In the genomic region with DNA sequence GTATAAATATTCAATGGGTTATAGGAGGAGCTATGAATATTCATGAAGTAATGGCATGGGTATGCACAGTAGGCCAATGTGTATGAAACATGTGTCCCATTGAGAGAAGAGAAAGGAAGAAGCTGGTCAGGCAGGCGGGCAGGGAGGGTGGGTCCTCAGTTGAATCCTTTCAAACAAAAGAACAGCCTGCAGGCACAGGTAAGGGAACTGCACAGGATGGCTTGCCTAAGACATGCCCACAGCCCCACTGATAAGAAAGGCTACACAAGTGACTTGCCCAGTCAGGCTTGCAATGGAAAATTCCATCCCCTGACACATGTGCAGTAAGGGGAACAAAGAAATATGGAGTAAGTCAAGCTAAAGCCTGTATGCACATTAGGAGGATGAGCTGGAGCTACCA, we compare ENCODE assay signal across 30 cellular contexts.
"Had no signal": no experiment of that assay in that cellular context is flagged by ENCODE, and none has a peak within 500 bp of the region (broad histone marks: within the 10 kb centered on the region; RNA-seq: fewer than 3 reads in every experiment).

No MANE protein-coding gene starts in this region.

- H3K4me1 Mint-ChIP-seq: naive thymus-derived CD8-positive, alpha-beta T cell; stimulated activated memory B cell treated with anti-CD40 and anti-IgM and Interleukin-4, amounts not matched to agents 10 μg/mL and 1 μg/mL and 100 μg/mL, for 72 hours; stimulated activated naive CD8-positive, alpha-beta T cell treated with anti-CD3 and anti-CD28 coated beads, Interleukin-15, amount 100 ng/mL, for 72 hours had no signal

- H3K27ac Mint-ChIP-seq: activated naive CD4-positive, alpha-beta T cell treated with anti-CD3 and anti-CD28 coated beads, Interleukin-2, amount 10 ng/mL, durations not matched to agents 7 days and 5 days; activated naive CD8-positive, alpha-beta T cell treated with anti-CD3 and anti-CD28 coated beads, Interleukin-2, amount 10 ng/mL, durations not matched to agents 7 days and 5 days; dendritic cell treated with granulocyte-macrophage colony-stimulating factor and Interleukin-4, amounts not matched to agents 40 ng/mL and 50 ng/mL, for 4 days; neural progenitor cell; stimulated activated memory B cell treated with anti-CD40 and anti-IgM and Interleukin-4, amounts not matched to agents 10 μg/mL and 1 μg/mL and 100 μg/mL, for 72 hours had no signal

- H3K27me3 ChIP-seq: brain microvascular endothelial cell, gastrocnemius medialis, hepatocyte, neural progenitor cell, upper lobe of right lung had no signal

- DNase-seq: activated CD4-positive, alpha-beta T cell treated with anti-CD3 and anti-CD28 coated beads for 4 hours; activated CD4-positive, alpha-beta T cell treated with anti-CD3 and anti-CD28 coated beads, Interleukin-2, amount 50 U/mL, for 4 hours; activated CD8-positive, alpha-beta memory T cell treated with anti-CD3 and anti-CD28 coated beads, Interleukin-2, amount 50 U/mL, for 4 hours; activated gamma-delta T cell; activated naive CD4-positive, alpha-beta T cell treated with anti-CD3 and anti-CD28 coated beads, Interleukin-2, amount 10 ng/mL, durations not matched to agents 7 days and 5 days; activated naive CD8-positive, alpha-beta T cell treated with anti-CD3 and anti-CD28 coated beads, Interleukin-2, amount 10 ng/mL, durations not matched to agents 7 days and 5 days; activated T-cell treated with anti-CD3 and anti-CD28 coated beads, Interleukin-2, amount 50 U/mL, for 1 hour; amniotic stem cell; brain microvascular endothelial cell; central memory CD4-positive, alpha-beta T cell; gastrocnemius medialis; glutamatergic neuron; islet precursor cell; mesenchymal stem cell; naive thymus-derived CD8-positive, alpha-beta T cell; occipital lobe; psoas muscle; stimulated activated CD4-positive, alpha-beta T cell treated with anti-CD3 and anti-CD28 coated beads, Interleukin-1b, Interleukin-23, amount 100 ng/mL, for 48 hours; stimulated activated CD4-positive, alpha-beta T cell treated with anti-CD3 and anti-CD28 coated beads, Interleukin-4, amount 100 ng/mL, for 4 hours; stimulated activated CD8-positive, alpha-beta memory T cell treated with anti-CD3 and anti-CD28 coated beads, Interleukin-4, amount 100 ng/mL, for 48 hours; stimulated activated naive CD8-positive, alpha-beta T cell treated with anti-CD3 and anti-CD28 coated beads, Interleukin-15, amount 100 ng/mL, for 72 hours; substantia nigra; T-helper 2 cell; upper lobe of right lung had no signal

- H3K4me3 Mint-ChIP-seq: activated naive CD4-positive, alpha-beta T cell treated with anti-CD3 and anti-CD28 coated beads, Interleukin-2, amount 10 ng/mL, durations not matched to agents 7 days and 5 days; activated naive CD8-positive, alpha-beta T cell treated with anti-CD3 and anti-CD28 coated beads, Interleukin-2, amount 10 ng/mL, durations not matched to agents 7 days and 5 days; dendritic cell treated with granulocyte-macrophage colony-stimulating factor and Interleukin-4, amounts not matched to agents 40 ng/mL and 50 ng/mL, for 4 days; naive thymus-derived CD8-positive, alpha-beta T cell; neural progenitor cell; stimulated activated memory B cell treated with anti-CD40 and anti-IgM and Interleukin-4, amounts not matched to agents 10 μg/mL and 1 μg/mL and 100 μg/mL, for 72 hours; stimulated activated naive CD8-positive, alpha-beta T cell treated with anti-CD3 and anti-CD28 coated beads, Interleukin-15, amount 100 ng/mL, for 72 hours had no signal

- H3K36me3 Mint-ChIP-seq: activated naive CD4-positive, alpha-beta T cell treated with anti-CD3 and anti-CD28 coated beads, Interleukin-2, amount 10 ng/mL, durations not matched to agents 7 days and 5 days; activated naive CD8-positive, alpha-beta T cell treated with anti-CD3 and anti-CD28 coated beads, Interleukin-2, amount 10 ng/mL, durations not matched to agents 7 days and 5 days had no signal

- H3K27me3 Mint-ChIP-seq: activated naive CD4-positive, alpha-beta T cell treated with anti-CD3 and anti-CD28 coated beads, Interleukin-2, amount 10 ng/mL, durations not matched to agents 7 days and 5 days; activated naive CD8-positive, alpha-beta T cell treated with anti-CD3 and anti-CD28 coated beads, Interleukin-2, amount 10 ng/mL, durations not matched to agents 7 days and 5 days; dendritic cell treated with granulocyte-macrophage colony-stimulating factor and Interleukin-4, amounts not matched to agents 40 ng/mL and 50 ng/mL, for 4 days; naive thymus-derived CD8-positive, alpha-beta T cell; stimulated activated memory B cell treated with anti-CD40 and anti-IgM and Interleukin-4, amounts not matched to agents 10 μg/mL and 1 μg/mL and 100 μg/mL, for 72 hours; stimulated activated naive CD8-positive, alpha-beta T cell treated with anti-CD3 and anti-CD28 coated beads, Interleukin-15, amount 100 ng/mL, for 72 hours had no signal

- H3K36me3 ChIP-seq: brain microvascular endothelial cell, gastrocnemius medialis, neural progenitor cell, upper lobe of right lung had no signal

- FAIRE-seq: astrocyte had no signal

- H3K4me3 ChIP-seq: gastrocnemius medialis, hepatocyte, neural progenitor cell, psoas muscle, smooth muscle cell, upper lobe of right lung had no signal

- H3K9me3 Mint-ChIP-seq: activated naive CD4-positive, alpha-beta T cell treated with anti-CD3 and anti-CD28 coated beads, Interleukin-2, amount 10 ng/mL, durations not matched to agents 7 days and 5 days; dendritic cell treated with granulocyte-macrophage colony-stimulating factor and Interleukin-4, amounts not matched to agents 40 ng/mL and 50 ng/mL, for 4 days; stimulated activated memory B cell treated with anti-CD40 and anti-IgM and Interleukin-4, amounts not matched to agents 10 μg/mL and 1 μg/mL and 100 μg/mL, for 72 hours; stimulated activated naive CD8-positive, alpha-beta T cell treated with anti-CD3 and anti-CD28 coated beads, Interleukin-15, amount 100 ng/mL, for 72 hours had no signal
